In the genomic region with DNA sequence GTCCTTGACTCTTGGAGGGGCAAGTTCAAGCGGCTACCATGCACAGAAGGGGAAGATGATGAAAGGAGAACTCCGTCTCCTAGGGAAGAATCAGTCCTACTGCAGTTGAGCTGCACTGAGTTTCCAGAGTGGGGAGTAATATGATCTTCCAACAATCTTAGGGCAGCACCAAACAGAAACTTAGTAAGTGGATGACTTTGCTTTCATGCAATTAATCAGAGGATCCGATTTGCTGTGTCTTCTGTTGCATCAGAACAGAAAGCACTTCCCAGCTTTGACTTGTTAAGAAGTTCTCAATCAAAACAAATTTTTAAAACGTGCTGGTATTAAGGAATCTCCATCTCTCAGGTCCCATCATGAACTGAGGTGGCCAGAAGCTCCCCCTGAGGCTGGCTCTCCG, we compare ENCODE assay signal across 10 cellular contexts. TPM values are rescaled to one million over a fixed set of nuclear protein-coding genes. Genes with fewer than 3 reads are reported as not detected.
"Had no signal": no experiment of that assay in that cellular context is flagged by ENCODE, and none has a peak within 500 bp of the region (broad histone marks: within the 10 kb centered on the region; RNA-seq: fewer than 3 reads in every experiment).

A gene with protein sequence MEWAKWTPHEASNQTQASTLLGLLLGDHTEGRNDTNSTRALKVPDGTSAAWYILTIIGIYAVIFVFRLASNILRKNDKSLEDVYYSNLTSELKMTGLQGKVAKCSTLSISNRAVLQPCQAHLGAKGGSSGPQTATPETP (minus strand): TSS at position 101 of the 400 bp plus-strand sequence. CDS start 112 bp downstream, outside the sequence.

RNA-seq across cellular contexts. Expression of the gene that starts here (rescaled TPM):
- total RNA-seq: stomach, temporal lobe, thoracic aorta, thyroid gland, tibial nerve, transverse colon, upper lobe of right lung, ureter, urinary bladder, vagina had no signal
- polyA plus RNA-seq: stomach, urinary bladder had no signal
